34 cellular contexts compared by ENCODE assay signal in genomic region chr12:130655010-130655409, GRCh38.
"Had no signal": no experiment of that assay in that cellular context is flagged by ENCODE, and none has a peak within 500 bp of the region (broad histone marks: within the 10 kb centered on the region; RNA-seq: fewer than 3 reads in every experiment).

No MANE protein-coding gene starts in this region.

- H3K36me3 ChIP-seq: adrenal gland, breast epithelium had no signal

- H2AFZ ChIP-seq: PC-9 had no signal

- ATAC-seq: activated naive CD4-positive, alpha-beta T cell treated with anti-CD3 and anti-CD28 coated beads, Interleukin-2, amount 50 U/mL, for 72 hours; activated T-cell treated with anti-CD3 and anti-CD28 coated beads, Interleukin-2, amount 50 U/mL, for 4 hours; body of pancreas; Right ventricle myocardium inferior; SK-N-SH treated with all-trans-retinoic acid at 6 μM for 48 hours had no signal

- H3K4me1 ChIP-seq: adrenal gland, body of pancreas, breast epithelium had no signal

- H3K36me3 Mint-ChIP-seq: activated CD4-positive, alpha-beta memory T cell treated with anti-CD3 and anti-CD28 coated beads for 36 hours; activated naive CD4-positive, alpha-beta T cell treated with anti-CD3 and anti-CD28 coated beads, Interleukin-2, amount 50 U/mL, for 72 hours had no signal

- H3K27me3 Mint-ChIP-seq: activated B cell treated with CpG ODN at 0.5 μM for 24 hours; activated CD4-positive, alpha-beta memory T cell treated with anti-CD3 and anti-CD28 coated beads for 36 hours had no signal

- H3K27ac Mint-ChIP-seq: activated B cell treated with CpG ODN at 0.5 μM for 24 hours; activated CD4-positive, alpha-beta memory T cell treated with anti-CD3 and anti-CD28 coated beads for 36 hours; activated naive CD4-positive, alpha-beta T cell treated with anti-CD3 and anti-CD28 coated beads for 36 hours; activated naive CD4-positive, alpha-beta T cell treated with anti-CD3 and anti-CD28 coated beads, Interleukin-2, amount 50 U/mL, for 72 hours; activated T-helper 1 cell treated with anti-CD3 and anti-CD28 coated beads, Interleukin-12 subunit alpha, Interleukin-12 subunit beta, Interleukin-2, Interleukin-4 antibody, amounts not matched to agents 30 ng/mL and 10 ng/mL and 1 ng/mL, durations not matched to agents 14 hours and 24 hours and 36 hours had no signal

- H3K4me3 ChIP-seq: adrenal gland, body of pancreas, breast epithelium, PC-9 had no signal

- H3K4me3 Mint-ChIP-seq: activated B cell treated with CpG ODN at 0.5 μM for 24 hours; activated CD4-positive, alpha-beta memory T cell treated with anti-CD3 and anti-CD28 coated beads for 36 hours; activated naive CD4-positive, alpha-beta T cell treated with anti-CD3 and anti-CD28 coated beads for 36 hours; activated T-cell treated with anti-CD3 and anti-CD28 coated beads, Interleukin-2, amount 50 U/mL, for 4 hours; activated T-helper 1 cell treated with anti-CD3 and anti-CD28 coated beads, Interleukin-12 subunit alpha, Interleukin-12 subunit beta, Interleukin-2, Interleukin-4 antibody, amounts not matched to agents 30 ng/mL and 10 ng/mL and 1 ng/mL, durations not matched to agents 14 hours and 24 hours and 36 hours had no signal

- H3K27ac ChIP-seq: adrenal gland, body of pancreas, breast epithelium, PC-9, RWPE1, VCaP had no signal

- H3K4me1 Mint-ChIP-seq: activated B cell treated with CpG ODN at 0.5 μM for 24 hours had no signal

- DNase-seq: activated B cell treated with CpG ODN at 0.5 μM for 24 hours; activated CD4-positive, alpha-beta memory T cell treated with anti-CD3 and anti-CD28 coated beads for 36 hours; activated CD4-positive, alpha-beta T cell treated with anti-CD3 and anti-CD28 coated beads for 4 hours; activated CD4-positive, alpha-beta T cell treated with anti-CD3 and anti-CD28 coated beads, Interleukin-2, amount 50 U/mL, for 1 hour; activated CD4-positive, CD25-positive, alpha-beta regulatory T cell treated with anti-CD3 and anti-CD28 coated beads, Interleukin-2, amount 50 U/mL, for 72 hours; activated CD8-positive, alpha-beta memory T cell treated with anti-CD3 and anti-CD28 coated beads, Interleukin-2, amount 50 U/mL, for 4 hours; activated gamma-delta T cell treated with Interleukin-2 at 50 U/mL for 16 hours; activated naive CD4-positive, alpha-beta T cell treated with anti-CD3 and anti-CD28 coated beads for 36 hours; activated T-cell treated with anti-CD3 and anti-CD28 coated beads for 4 hours; activated T-cell treated with anti-CD3 and anti-CD28 coated beads, Interleukin-2, amount 50 U/mL, for 4 hours; adrenal gland; body of pancreas; NCI-H1092 treated with DMSO at 0.1 percent for 48 hours; NCI-H1694; NCI-H1930; NCI-H2081 treated with DMSO at 0.1 percent for 48 hours; NCI-H226; NCI-H446 treated with DMSO at 0.1 percent for 48 hours; NCI-H524; NCI-H748 treated with DMSO at 0.1 percent for 48 hours; NK-92 treated with Interleukin-12 subunit alpha and Interleukin-12 subunit beta, amount 100 ng/mL, for 24 hours; PC-9; SIG-M5; SW 1271; T-helper 1 cell; T-helper 2 cell; T-helper 9 cell had no signal

- H3K4me2 ChIP-seq: PC-9 had no signal

- H3K9me3 ChIP-seq: adrenal gland, body of pancreas had no signal

- H3K27me3 ChIP-seq: adrenal gland, body of pancreas, breast epithelium had no signal
